8 cellular contexts compared by ENCODE assay signal in genomic region chr7:29336851-29337627, GRCh38.
A peak's percentile ranks its signal among the peaks of the same experiment; 100 is the strongest.
DNase-seq lines count a peak whose midpoint lies in the region; ATAC-seq and TF ChIP-seq lines count a peak whose summit lies in the region.
"Had no signal": no experiment of that assay in that cellular context is flagged by ENCODE, and none has a peak within 500 bp of the region (broad histone marks: within the 10 kb centered on the region; RNA-seq: fewer than 3 reads in every experiment).

No MANE protein-coding gene starts in this region.

- TF ChIP-seq CTCF in prostate gland (IDR thresholded peaks at IDR 0.05) = no peak

- H3K36me3 ChIP-seq in prostate gland = no peaks in the 10 kb centered on the region
- H3K36me3 ChIP-seq: WERI-Rb-1 had no signal

- intact Hi-C loops in prostate gland (cut with DNase I) = no loop called here

- WGBS in prostate gland = 30% methylated on average over 9 of the region's 9 CpGs

- no peaks in the 10 kb centered on the region for H3K27me3 ChIP-seq in prostate gland (replicated peaks; ENCODE audit: insufficient read depth)

- no peak overlapping the region for H3K4me3 ChIP-seq in prostate gland

- ATAC-seq in HG02981 (IDR thresholded peaks at IDR 0.05; ENCODE audit: unreplicated experiment) = no peak

- peaks cover 2% of the 10 kb centered on the region for H3K4me1 ChIP-seq in prostate gland (replicated peaks)

- H3K27ac ChIP-seq in angular gyrus (ENCODE audit: low read depth, low read length) (peak overlapping the region; percentile 24), prostate gland (peak overlapping the region in 1 of 2 donors; percentile 29)
- H3K27ac ChIP-seq: WERI-Rb-1 had no signal

- peak; percentile 94 for DNase-seq in DMS153 treated with DMSO at 0.1 percent for 48 hours (lab: John Stamatoyannopoulos, UW; ENCODE audit: unreplicated experiment)
- peak; percentile 91 for DNase-seq in NCI-H146 (lab: John Stamatoyannopoulos, UW)
- peak; percentile 11 for DNase-seq in prostate gland (ENCODE audit: low spot score)
- no peak for DNase-seq in KBM-7
- DNase-seq in SW 1271 (lab: John Stamatoyannopoulos, UW) = no peak
- DNase-seq: WERI-Rb-1 had no signal

- in situ Hi-C loops in KBM-7 (cut with MboI; ENCODE audit: low pct_unique_long_range_greater_than_20kb, low sequenced_read_pairs) = no loop called here

- no peak for TF ChIP-seq POLR2A in prostate gland (IDR thresholded peaks at IDR 0.05)

- no peaks in the 10 kb centered on the region for H3K9me3 ChIP-seq in prostate gland

Comparison
In these comparisons a context has a peak if more than half of its experiments do, and no peak if none do; other contexts are left out.
1. DNase-seq: peak in DMS153 treated with DMSO at 0.1 percent for 48 hours (single experiment), NCI-H146 (single experiment) and prostate gland (single experiment); none in KBM-7 (single experiment) and SW 1271 (0 of 2).